In genomic region chr3:133745981-133746721, GRCh38 we compare ENCODE assay signal across 1 cellular context.
TF ChIP-seq lines count a peak whose summit lies in the region.

Gene TF (plus strand): TSS chr3:133746393. CDS start chr3:133746441, 48 bp downstream.

TF ChIP-seq in HepG2, 621 proteins besides CTCF, POLR2A, EP300 and RAD21 (continued from another document and continues in another):
- TF ChIP-seq HOMEZ (CRISPR knock-in tag; IDR thresholded peaks at IDR 0.05; ENCODE audit: low read depth) (peak; percentile 81), ATM (IDR thresholded peaks at IDR 0.05; ENCODE audit: borderline replicate concordance) (no peak), ZEB1 (IDR thresholded peaks at IDR 0.05; ENCODE audit: insufficient replicate concordance, low read depth) (no peak), ZNF772 (CRISPR knock-in tag; IDR thresholded peaks at IDR 0.05) (peak; percentile 73; the same call in 1 of the 2 replicates), ZSCAN21 (CRISPR knock-in tag; IDR thresholded peaks at IDR 0.05; ENCODE audit: borderline replicate concordance) (peak; percentile 95), DR1 (CRISPR knock-in tag; IDR thresholded peaks at IDR 0.05) (peak; percentile 97), HMGXB3 (CRISPR knock-in tag; IDR thresholded peaks at IDR 0.05; ENCODE audit: borderline replicate concordance) (peak; percentile 86; the same call in 1 of the 2 replicates), SMAD1 (CRISPR knock-in tag; IDR thresholded peaks at IDR 0.05; ENCODE audit: borderline replicate concordance, low read depth) (0 out of 2 replicates have a peak, but pooled peaks have one; percentile 23), ZNF326 (CRISPR knock-in tag; IDR thresholded peaks at IDR 0.05; ENCODE audit: borderline replicate concordance) (no peak), MBD4 (IDR thresholded peaks at IDR 0.05; ENCODE audit: borderline replicate concordance, low read length) (no peak), SP140L (CRISPR knock-in tag; IDR thresholded peaks at IDR 0.05; ENCODE audit: borderline replicate concordance) (peak; percentile 51; the same call in 1 of the 2 replicates), ZNF235 (CRISPR knock-in tag; IDR thresholded peaks at IDR 0.05; ENCODE audit: borderline replicate concordance) (0 out of 2 replicates have a peak, but pooled peaks have one; percentile 46), KDM2A (CRISPR knock-in tag; IDR thresholded peaks at IDR 0.05; ENCODE audit: borderline replicate concordance, low read depth) (peak; percentile 78; the same call in 1 of the 2 replicates), CAMTA2 (CRISPR knock-in tag; IDR thresholded peaks at IDR 0.05; ENCODE audit: borderline replicate concordance) (no peak; the same call in 1 of the 2 replicates), ZNF670 (CRISPR knock-in tag; IDR thresholded peaks at IDR 0.05; ENCODE audit: borderline replicate concordance) (peak; percentile 88; the same call in 1 of the 2 replicates), ZNF451 (CRISPR knock-in tag; IDR thresholded peaks at IDR 0.05) (peak; percentile 56; the same call in 1 of the 2 replicates), ZBTB42 (CRISPR knock-in tag; IDR thresholded peaks at IDR 0.05) (no peak), CHD4 (IDR thresholded peaks at IDR 0.05; ENCODE audit: borderline replicate concordance, low read length) (no peak), KAT7 (CRISPR knock-in tag; IDR thresholded peaks at IDR 0.05; ENCODE audit: borderline replicate concordance) (peak; percentile 98), REPIN1 (CRISPR knock-in tag; IDR thresholded peaks at IDR 0.05; ENCODE audit: borderline replicate concordance, low read depth) (peak; percentile 98), ZNF687 (CRISPR knock-in tag; IDR thresholded peaks at IDR 0.05) (peak; percentile 96), AGO1 (IDR thresholded peaks at IDR 0.05; ENCODE audit: low read depth, low read length, poor library complexity, severe bottlenecking) (peak; percentile 85), ZNF282 (IDR thresholded peaks at IDR 0.05; ENCODE audit: partially characterized antibody) (no peak), ATF7 (IDR thresholded peaks at IDR 0.05) (peak; percentile 57), ATF7 (CRISPR knock-in tag; IDR thresholded peaks at IDR 0.05) (peak; percentile 91), ARID3A (IDR thresholded peaks at IDR 0.05; ENCODE audit: low read depth, low read length) (peak; percentile 44; the same call in 1 of the 2 replicates), U2AF2 (IDR thresholded peaks at IDR 0.05; ENCODE audit: low read depth, low read length) (no peak), ZNF800 (CRISPR knock-in tag; IDR thresholded peaks at IDR 0.05) (peak; percentile 46; the same call in 1 of the 2 replicates), UBTF (CRISPR knock-in tag; IDR thresholded peaks at IDR 0.05) (peak; percentile 97), ZNF577 (CRISPR knock-in tag; IDR thresholded peaks at IDR 0.05; ENCODE audit: borderline replicate concordance, low read depth) (peak; percentile 85), SP4 (CRISPR knock-in tag; IDR thresholded peaks at IDR 0.05) (no peak), ZNF232 (CRISPR knock-in tag; IDR thresholded peaks at IDR 0.05; ENCODE audit: borderline replicate concordance) (peak; percentile 94; the same call in 1 of the 2 replicates), ATF3 (CRISPR knock-in tag; IDR thresholded peaks at IDR 0.05) (peak; percentile 71), ZNF260 (CRISPR knock-in tag; IDR thresholded peaks at IDR 0.05; ENCODE audit: borderline replicate concordance, low read depth) (no peak), CHCHD3 (CRISPR knock-in tag; IDR thresholded peaks at IDR 0.05) (peak; percentile 91), NR2F2 (IDR thresholded peaks at IDR 0.05; ENCODE audit: borderline replicate concordance, low read depth) (peak; percentile 96), ZNF10 (CRISPR knock-in tag; IDR thresholded peaks at IDR 0.05; ENCODE audit: borderline replicate concordance, low read depth) (no peak), ZNF780A (CRISPR knock-in tag; IDR thresholded peaks at IDR 0.05) (0 out of 2 replicates have a peak, but pooled peaks have one; percentile 75), REXO4 (CRISPR knock-in tag; IDR thresholded peaks at IDR 0.05; ENCODE audit: borderline replicate concordance) (0 out of 2 replicates have a peak, but pooled peaks have one; percentile 12), ASH2L (IDR thresholded peaks at IDR 0.05; ENCODE audit: insufficient read length, low read depth, low read length) (peak; percentile 84), MAZ (IDR thresholded peaks at IDR 0.05; ENCODE audit: borderline replicate concordance, low read depth, low read length) (no peak; the same call in 1 of the 2 replicates), MAZ (CRISPR knock-in tag; IDR thresholded peaks at IDR 0.05; ENCODE audit: low read depth) (peak; percentile 94), ZNF737 (CRISPR knock-in tag; IDR thresholded peaks at IDR 0.05; ENCODE audit: borderline replicate concordance) (0 out of 2 replicates have a peak, but pooled peaks have one; percentile 50), KDM3A (CRISPR knock-in tag; IDR thresholded peaks at IDR 0.05; ENCODE audit: low read depth) (peak; percentile 98), NFATC3 (CRISPR knock-in tag; IDR thresholded peaks at IDR 0.05) (no peak; the same call in 1 of the 2 replicates), LBX2 (CRISPR knock-in tag; IDR thresholded peaks at IDR 0.05; ENCODE audit: borderline replicate concordance) (peak; percentile 7; the same call in 1 of the 2 replicates), HOXD1 (CRISPR knock-in tag; IDR thresholded peaks at IDR 0.05) (peak; percentile 55; the same call in 1 of the 2 replicates), KDM5A (IDR thresholded peaks at IDR 0.05; ENCODE audit: borderline replicate concordance, low read length) (no peak), MEIS2 (CRISPR knock-in tag; IDR thresholded peaks at IDR 0.05) (peak; percentile 80; the same call in 1 of the 2 replicates), ZNF703 (CRISPR knock-in tag; IDR thresholded peaks at IDR 0.05; ENCODE audit: borderline replicate concordance) (peak; percentile 99)
